ENCODE assay signal across 1 cellular context in genomic region chr13:100088648-100089601, GRCh38.
A peak's percentile ranks its signal among the peaks of the same experiment; 100 is the strongest.
TF ChIP-seq lines count a peak whose summit lies in the region.

A gene with protein sequence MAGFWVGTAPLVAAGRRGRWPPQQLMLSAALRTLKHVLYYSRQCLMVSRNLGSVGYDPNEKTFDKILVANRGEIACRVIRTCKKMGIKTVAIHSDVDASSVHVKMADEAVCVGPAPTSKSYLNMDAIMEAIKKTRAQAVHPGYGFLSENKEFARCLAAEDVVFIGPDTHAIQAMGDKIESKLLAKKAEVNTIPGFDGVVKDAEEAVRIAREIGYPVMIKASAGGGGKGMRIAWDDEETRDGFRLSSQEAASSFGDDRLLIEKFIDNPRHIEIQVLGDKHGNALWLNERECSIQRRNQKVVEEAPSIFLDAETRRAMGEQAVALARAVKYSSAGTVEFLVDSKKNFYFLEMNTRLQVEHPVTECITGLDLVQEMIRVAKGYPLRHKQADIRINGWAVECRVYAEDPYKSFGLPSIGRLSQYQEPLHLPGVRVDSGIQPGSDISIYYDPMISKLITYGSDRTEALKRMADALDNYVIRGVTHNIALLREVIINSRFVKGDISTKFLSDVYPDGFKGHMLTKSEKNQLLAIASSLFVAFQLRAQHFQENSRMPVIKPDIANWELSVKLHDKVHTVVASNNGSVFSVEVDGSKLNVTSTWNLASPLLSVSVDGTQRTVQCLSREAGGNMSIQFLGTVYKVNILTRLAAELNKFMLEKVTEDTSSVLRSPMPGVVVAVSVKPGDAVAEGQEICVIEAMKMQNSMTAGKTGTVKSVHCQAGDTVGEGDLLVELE (plus strand): TSS chr13:100089093. CDS start chr13:100089121, 28 bp downstream.

TF ChIP-seq in HepG2, 621 proteins besides CTCF, POLR2A, EP300 and RAD21 (continued from another document):
- TF ChIP-seq, protein P1, sequence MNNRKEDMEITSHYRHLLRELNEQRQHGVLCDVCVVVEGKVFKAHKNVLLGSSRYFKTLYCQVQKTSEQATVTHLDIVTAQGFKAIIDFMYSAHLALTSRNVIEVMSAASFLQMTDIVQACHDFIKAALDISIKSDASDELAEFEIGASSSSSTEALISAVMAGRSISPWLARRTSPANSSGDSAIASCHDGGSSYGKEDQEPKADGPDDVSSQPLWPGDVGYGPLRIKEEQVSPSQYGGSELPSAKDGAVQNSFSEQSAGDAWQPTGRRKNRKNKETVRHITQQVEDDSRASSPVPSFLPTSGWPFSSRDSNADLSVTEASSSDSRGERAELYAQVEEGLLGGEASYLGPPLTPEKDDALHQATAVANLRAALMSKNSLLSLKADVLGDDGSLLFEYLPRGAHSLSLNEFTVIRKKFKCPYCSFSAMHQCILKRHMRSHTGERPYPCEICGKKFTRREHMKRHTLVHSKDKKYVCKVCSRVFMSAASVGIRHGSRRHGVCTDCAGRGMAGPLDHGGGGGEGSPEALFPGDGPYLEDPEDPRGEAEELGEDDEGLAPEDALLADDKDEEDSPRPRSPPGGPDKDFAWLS (CRISPR knock-in tag; IDR thresholded peaks at IDR 0.05; ENCODE audit: borderline replicate concordance), result peak; percentile 85
- TF ChIP-seq ZFY (CRISPR knock-in tag; IDR thresholded peaks at IDR 0.05) (peak; percentile 87), MTA1 (CRISPR knock-in tag; IDR thresholded peaks at IDR 0.05; ENCODE audit: borderline replicate concordance) (peak; percentile 89), ZNF564 (CRISPR knock-in tag; IDR thresholded peaks at IDR 0.05) (peak; percentile 83; the same call in 1 of the 2 replicates), XBP1 (CRISPR knock-in tag; IDR thresholded peaks at IDR 0.05) (no peak), ZNF274 (CRISPR knock-in tag; IDR thresholded peaks at IDR 0.05) (peak; percentile 87), NONO (IDR thresholded peaks at IDR 0.05) (no peak), NONO (CRISPR knock-in tag; conservative IDR thresholded peaks at IDR 0.05) (peak; percentile 91), NFIB (CRISPR knock-in tag; IDR thresholded peaks at IDR 0.05; ENCODE audit: borderline replicate concordance) (no peak), ZNF3 (CRISPR knock-in tag; IDR thresholded peaks at IDR 0.05) (no peak), SRSF4 (IDR thresholded peaks at IDR 0.05; ENCODE audit: low read depth, low read length, poor library complexity, severe bottlenecking) (no peak), CBX2 (IDR thresholded peaks at IDR 0.05; ENCODE audit: low read depth, low read length) (no peak), CBX2 (CRISPR knock-in tag; IDR thresholded peaks at IDR 0.05; ENCODE audit: low read depth) (no peak; the same call in 1 of the 2 replicates), MLLT10 (CRISPR knock-in tag; IDR thresholded peaks at IDR 0.05) (no peak), ZNF646 (CRISPR knock-in tag; IDR thresholded peaks at IDR 0.05) (no peak), TRIM24 (CRISPR knock-in tag; IDR thresholded peaks at IDR 0.05) (no peak), ZKSCAN8 (CRISPR knock-in tag; IDR thresholded peaks at IDR 0.05; ENCODE audit: borderline replicate concordance) (peak; percentile 32)
- TF ChIP-seq, protein P2, sequence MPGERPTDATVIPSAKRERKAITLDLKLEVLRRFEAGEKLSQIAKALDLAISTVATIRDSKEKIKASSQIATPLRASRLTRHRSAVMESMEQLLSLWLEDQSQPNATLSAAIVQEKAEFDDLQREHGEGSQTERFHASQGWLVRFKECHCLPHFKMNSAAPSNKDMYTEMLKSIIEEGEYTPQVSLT (CRISPR knock-in tag; IDR thresholded peaks at IDR 0.05; ENCODE audit: borderline replicate concordance, low read depth), result no peak; the same call in 1 of the 2 replicates
- TF ChIP-seq, protein P3, sequence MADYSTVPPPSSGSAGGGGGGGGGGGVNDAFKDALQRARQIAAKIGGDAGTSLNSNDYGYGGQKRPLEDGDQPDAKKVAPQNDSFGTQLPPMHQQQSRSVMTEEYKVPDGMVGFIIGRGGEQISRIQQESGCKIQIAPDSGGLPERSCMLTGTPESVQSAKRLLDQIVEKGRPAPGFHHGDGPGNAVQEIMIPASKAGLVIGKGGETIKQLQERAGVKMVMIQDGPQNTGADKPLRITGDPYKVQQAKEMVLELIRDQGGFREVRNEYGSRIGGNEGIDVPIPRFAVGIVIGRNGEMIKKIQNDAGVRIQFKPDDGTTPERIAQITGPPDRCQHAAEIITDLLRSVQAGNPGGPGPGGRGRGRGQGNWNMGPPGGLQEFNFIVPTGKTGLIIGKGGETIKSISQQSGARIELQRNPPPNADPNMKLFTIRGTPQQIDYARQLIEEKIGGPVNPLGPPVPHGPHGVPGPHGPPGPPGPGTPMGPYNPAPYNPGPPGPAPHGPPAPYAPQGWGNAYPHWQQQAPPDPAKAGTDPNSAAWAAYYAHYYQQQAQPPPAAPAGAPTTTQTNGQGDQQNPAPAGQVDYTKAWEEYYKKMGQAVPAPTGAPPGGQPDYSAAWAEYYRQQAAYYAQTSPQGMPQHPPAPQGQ (CRISPR knock-in tag; IDR thresholded peaks at IDR 0.05; ENCODE audit: borderline replicate concordance), result 0 out of 2 replicates have a peak, but pooled peaks have one; percentile 22
- TF ChIP-seq, protein P4, sequence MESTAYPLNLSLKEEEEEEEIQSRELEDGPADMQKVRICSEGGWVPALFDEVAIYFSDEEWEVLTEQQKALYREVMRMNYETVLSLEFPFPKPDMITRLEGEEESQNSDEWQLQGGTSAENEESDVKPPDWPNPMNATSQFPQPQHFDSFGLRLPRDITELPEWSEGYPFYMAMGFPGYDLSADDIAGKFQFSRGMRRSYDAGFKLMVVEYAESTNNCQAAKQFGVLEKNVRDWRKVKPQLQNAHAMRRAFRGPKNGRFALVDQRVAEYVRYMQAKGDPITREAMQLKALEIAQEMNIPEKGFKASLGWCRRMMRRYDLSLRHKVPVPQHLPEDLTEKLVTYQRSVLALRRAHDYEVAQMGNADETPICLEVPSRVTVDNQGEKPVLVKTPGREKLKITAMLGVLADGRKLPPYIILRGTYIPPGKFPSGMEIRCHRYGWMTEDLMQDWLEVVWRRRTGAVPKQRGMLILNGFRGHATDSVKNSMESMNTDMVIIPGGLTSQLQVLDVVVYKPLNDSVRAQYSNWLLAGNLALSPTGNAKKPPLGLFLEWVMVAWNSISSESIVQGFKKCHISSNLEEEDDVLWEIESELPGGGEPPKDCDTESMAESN (CRISPR knock-in tag; conservative IDR thresholded peaks at IDR 0.05), result peak; percentile 83
TF ChIP-seq in HepG2: peak in this region for 338.
